ENCODE assay signal across 24 cellular contexts in genomic region chr14:38201137-38201828, GRCh38. TPM values are rescaled to one million over a fixed set of nuclear protein-coding genes. Genes with fewer than 3 reads are reported as not detected.
DNase-seq lines count a peak whose midpoint lies in the region; ATAC-seq, FAIRE-seq and TF ChIP-seq lines count a peak whose summit lies in the region.
"Had no signal": no experiment of that assay in that cellular context is flagged by ENCODE, and none has a peak within 500 bp of the region (broad histone marks: within the 10 kb centered on the region; RNA-seq: fewer than 3 reads in every experiment).

No MANE protein-coding gene starts in this region.

- dilution Hi-C loops in keratinocyte (cut with MboI; ENCODE audit: extremely low pct_ligation_motif_present, low sequenced_read_pairs) = no loop called here

- FAIRE-seq in keratinocyte (lab: Jason Lieb, UNC) = no peak
- FAIRE-seq: A204.1, RCC 7860 had no signal

- H3K9me1 ChIP-seq in keratinocyte (ENCODE audit: control insufficient read depth, extremely low read depth, insufficient read depth, low read length) = no peaks in the 10 kb centered on the region

- no peak overlapping the region for H3K4me2 ChIP-seq in keratinocyte (ENCODE audit: control insufficient read depth, extremely low read depth, insufficient read depth, low read depth, low read length)

- no peak overlapping the region for H3K4me3 ChIP-seq in keratinocyte (ENCODE audit: control insufficient read depth in 2 of 3, extremely low read depth in 1 of 3, insufficient read depth in 2 of 3, low read depth in 1 of 3, low read length in 3 of 3)

- intact Hi-C loops in left cardiac atrium (cut with DNase I) = no loop called here

- H3K79me2 ChIP-seq in keratinocyte (ENCODE audit: control insufficient read depth, insufficient read depth, low read length) = no peaks in the 10 kb centered on the region

- no peak for TF ChIP-seq CTCF in keratinocyte (optimal IDR thresholded peaks at IDR 0.05 in 1 of 3, IDR thresholded peaks at IDR 0.05 in 1 of 3, conservative IDR thresholded peaks at IDR 0.05 in 1 of 3; ENCODE audit: extremely low read depth in 1 of 3, insufficient read depth in 2 of 3, low read length in 3 of 3)

- H3K9me3 ChIP-seq in keratinocyte (ENCODE audit: control insufficient read depth, low read depth, low read length) = no peaks in the 10 kb centered on the region

- H3K4me1 ChIP-seq in keratinocyte (ENCODE audit: control insufficient read depth, extremely low read depth, insufficient read depth, low read length) = peaks cover 28% of the 10 kb centered on the region

- no peaks in the 10 kb centered on the region for H4K20me1 ChIP-seq in keratinocyte (ENCODE audit: control insufficient read depth, extremely low read depth, insufficient read depth, low read length)

- no peak overlapping the region for H3K27ac ChIP-seq in keratinocyte (ENCODE audit: control insufficient read depth, insufficient read depth, low read length)
- H3K27ac ChIP-seq: C4-2B had no signal

- H3K27me3 ChIP-seq in keratinocyte (ENCODE audit: control insufficient read depth, extremely low read depth, insufficient read depth, low read length) = no peaks in the 10 kb centered on the region

- H2AFZ ChIP-seq in keratinocyte (ENCODE audit: control insufficient read depth, low read length) = no peak overlapping the region

- ATAC-seq in left cardiac atrium (no peak), GM21423 (IDR thresholded peaks at IDR 0.05; ENCODE audit: unreplicated experiment) (no peak)
- ATAC-seq: HCT116 had no signal

- DNase-seq in ELR (ENCODE audit: low read depth) (peak; percentile 64), HT1080 (ENCODE audit: low read depth) (peak; percentile 61), RPMI7951 (ENCODE audit: low read depth) (peak; percentile 4), keratinocyte (ENCODE audit: low read depth, low spot score) (peak; percentile 21), left cardiac atrium (no peak)
- DNase-seq in activated T-cell treated with anti-CD3 and anti-CD28 coated beads, Interleukin-2, amount 50 U/mL, for 48 hours = no peak
- DNase-seq: Calu3; CD8-positive, alpha-beta memory T cell; DMS153; GF-D8; KBM-7; NCI-H1105; NCI-H1694; NCI-H2081 treated with DMSO at 0.1 percent for 48 hours; NCI-H2171 treated with DMSO at 0.1 percent for 48 hours; NCI-H524 treated with DMSO at 0.1 percent for 48 hours; Right ventricle myocardium superior had no signal

- no peak overlapping the region for H3K9ac ChIP-seq in keratinocyte (ENCODE audit: control insufficient read depth, extremely low read depth, insufficient read depth, low read length)

- no peaks in the 10 kb centered on the region for H3K36me3 ChIP-seq in keratinocyte (ENCODE audit: control insufficient read depth in 2 of 2, extremely low read depth in 1 of 2, insufficient read depth in 2 of 2, low read length in 2 of 2)

RNA-seq across cellular contexts. Expression of gene SSTR1, which starts 6.4 kb away (rescaled TPM):
- not detected in 2 replicates for total RNA-seq in HT1080 (2014; rRNA removed; shearing (Covaris generic))
- polyA plus RNA-seq in HT1080 (2015; cell fraction: cytosol; rRNA removed) = not detected in 2 replicates
- not detected in 2 replicates for polyA plus RNA-seq in HT1080 (2015; cell fraction: nucleus; rRNA removed)
- total RNA-seq in RPMI7951 (2014; rRNA removed; shearing (Covaris generic)) = under 0.01 TPM in 1 of 2 replicates, not detected in the other
- 0.03 to 0.05 TPM in 2 of 3 replicates, not detected in the other for polyA plus RNA-seq in keratinocyte
- polyA plus RNA-seq in keratinocyte (2011; ENCODE audit: low read depth) = not detected
- 0.05 and 0.06 TPM in 2 replicates for polyA plus RNA-seq in keratinocyte (2011; cell fraction: cytosol; rRNA removed)
- polyA plus RNA-seq in keratinocyte (2011; cell fraction: nucleus; rRNA removed) = 0.31 and 0.35 TPM in 2 replicates
- polyA plus RNA-seq in keratinocyte (2012; ENCODE audit: low replicate concordance) = not detected in 2 replicates
- polyA minus RNA-seq in keratinocyte = 0.06 TPM in 1 of 3 replicates, not detected in the others
- 1.3 TPM for polyA minus RNA-seq in keratinocyte (2011; cell fraction: cytosol; rRNA and poly(A)+ RNA removed)
- polyA minus RNA-seq in keratinocyte (2011; cell fraction: nucleus; rRNA and poly(A)+ RNA removed) = 0.42 and 0.78 TPM in 2 replicates
- total RNA-seq in left cardiac atrium = 1 to 10 TPM; 1.0 to 1.3 TPM
- total RNA-seq: CD8-positive, alpha-beta memory T cell; Daoy; OCI-LY7 had no signal
- polyA plus RNA-seq: CD8-positive, alpha-beta memory T cell had no signal

RNA-seq across cellular contexts. Expression of gene CLEC14A, which starts 54.6 kb away (rescaled TPM):
- not detected in 2 replicates for total RNA-seq in HT1080 (2014; rRNA removed; shearing (Covaris generic))
- polyA plus RNA-seq in HT1080 (2015; cell fraction: cytosol; rRNA removed) = not detected in 2 replicates
- not detected in 2 replicates for polyA plus RNA-seq in HT1080 (2015; cell fraction: nucleus; rRNA removed)
- total RNA-seq in RPMI7951 (2014; rRNA removed; shearing (Covaris generic)) = not detected in 2 replicates
- polyA plus RNA-seq in keratinocyte = not detected in 3 replicates
- not detected for polyA plus RNA-seq in keratinocyte (2011; ENCODE audit: low read depth)
- not detected in 2 replicates for polyA plus RNA-seq in keratinocyte (2011; cell fraction: cytosol; rRNA removed)
- not detected in 2 replicates for polyA plus RNA-seq in keratinocyte (2011; cell fraction: nucleus; rRNA removed)
- not detected in 2 replicates for polyA plus RNA-seq in keratinocyte (2012; ENCODE audit: low replicate concordance)
- not detected in 3 replicates for polyA minus RNA-seq in keratinocyte
- polyA minus RNA-seq in keratinocyte (2011; cell fraction: cytosol; rRNA and poly(A)+ RNA removed) = not detected
- not detected in 2 replicates for polyA minus RNA-seq in keratinocyte (2011; cell fraction: nucleus; rRNA and poly(A)+ RNA removed)
- 10 to 100 TPM; 31.8 to 47.4 TPM for total RNA-seq in left cardiac atrium
- total RNA-seq: Calu3; CD8-positive, alpha-beta memory T cell; Daoy; OCI-LY7 had no signal
- polyA plus RNA-seq: CD8-positive, alpha-beta memory T cell had no signal

Comparison
In these comparisons a context has a peak if more than half of its experiments do, and no peak if none do; other contexts are left out.
1. DNase-seq: peak in ELR (single experiment), HT1080 (single experiment), RPMI7951 (single experiment) and keratinocyte (single experiment); none in left cardiac atrium (single experiment) and activated T-cell treated with anti-CD3 and anti-CD28 coated beads, Interleukin-2, amount 50 U/mL, for 48 hours (0 of 2).
2. RNA of gene CLEC14A, which starts 54.6 kb away (total RNA-seq): 31.8 to 47.4 TPM in left cardiac atrium; not detected in HT1080 and not detected in RPMI7951; every median in the first group is over 10 times any median in the second.